ENCODE assay signal across 7 cellular contexts in genomic region chr12:112012775-112013600, GRCh38.
DNase-seq lines count a peak whose midpoint lies in the region; ATAC-seq and TF ChIP-seq lines count a peak whose summit lies in the region.

TSS of gene ERP29 (plus strand) at chr12:112013426. CDS start at chr12:112013466, 40 bp downstream.
TSS of gene TMEM116 (minus strand) at chr12:112013165. CDS start at chr12:112005270, 7,895 bp downstream.

- H3K4me3 ChIP-seq in astrocyte of the cerebellum (ENCODE audit: low read depth, low read length) (peak within 1 kb of the TSS; percentile 89), retinal pigment epithelial cell (ENCODE audit: low read length) (peak within 1 kb of the TSS; percentile 85)

- ATAC-seq in GM18505 (IDR thresholded peaks at IDR 0.05; ENCODE audit: unreplicated experiment) (peak; percentile 72), HG02973 (IDR thresholded peaks at IDR 0.05; ENCODE audit: unreplicated experiment) (peak; percentile 64)

- in situ Hi-C loops in astrocyte of the cerebellum (cut with HindIII; ENCODE audit: low sequenced_read_pairs): no loop called here

- peak; percentile 97 for TF ChIP-seq POLR2A in GM18505 (IDR thresholded peaks at IDR 0.05; ENCODE audit: borderline replicate concordance, extremely low read depth, insufficient read depth, insufficient read length)

- peak; percentile 53 for TF ChIP-seq CTCF in astrocyte of the cerebellum (IDR thresholded peaks at IDR 0.05; ENCODE audit: low read depth, low read length, missing control alignments)
- TF ChIP-seq CTCF in retinal pigment epithelial cell (conservative IDR thresholded peaks at IDR 0.05; ENCODE audit: low read depth, low read length): peak; percentile 32

- DNase-seq in NCI-H2029 (lab: John Stamatoyannopoulos, UW) (peak; percentile 98), T-helper 22 cell (ENCODE audit: low read depth) (peak; percentile 100), astrocyte of the cerebellum (ENCODE audit: low read depth) (peak; percentile 95), hippocampal formation (lab: John Stamatoyannopoulos, UW) (peak; percentile 94 to 99), retinal pigment epithelial cell (ENCODE audit: low read depth) (peak; percentile 91)

Comparison
In these comparisons a context has a peak if more than half of its experiments do, and no peak if none do; other contexts are left out.
1. Peak in every context shown above with its lines: DNase-seq, ATAC-seq and H3K4me3 ChIP-seq.